8 cellular contexts compared by ENCODE assay signal in the genomic region with DNA sequence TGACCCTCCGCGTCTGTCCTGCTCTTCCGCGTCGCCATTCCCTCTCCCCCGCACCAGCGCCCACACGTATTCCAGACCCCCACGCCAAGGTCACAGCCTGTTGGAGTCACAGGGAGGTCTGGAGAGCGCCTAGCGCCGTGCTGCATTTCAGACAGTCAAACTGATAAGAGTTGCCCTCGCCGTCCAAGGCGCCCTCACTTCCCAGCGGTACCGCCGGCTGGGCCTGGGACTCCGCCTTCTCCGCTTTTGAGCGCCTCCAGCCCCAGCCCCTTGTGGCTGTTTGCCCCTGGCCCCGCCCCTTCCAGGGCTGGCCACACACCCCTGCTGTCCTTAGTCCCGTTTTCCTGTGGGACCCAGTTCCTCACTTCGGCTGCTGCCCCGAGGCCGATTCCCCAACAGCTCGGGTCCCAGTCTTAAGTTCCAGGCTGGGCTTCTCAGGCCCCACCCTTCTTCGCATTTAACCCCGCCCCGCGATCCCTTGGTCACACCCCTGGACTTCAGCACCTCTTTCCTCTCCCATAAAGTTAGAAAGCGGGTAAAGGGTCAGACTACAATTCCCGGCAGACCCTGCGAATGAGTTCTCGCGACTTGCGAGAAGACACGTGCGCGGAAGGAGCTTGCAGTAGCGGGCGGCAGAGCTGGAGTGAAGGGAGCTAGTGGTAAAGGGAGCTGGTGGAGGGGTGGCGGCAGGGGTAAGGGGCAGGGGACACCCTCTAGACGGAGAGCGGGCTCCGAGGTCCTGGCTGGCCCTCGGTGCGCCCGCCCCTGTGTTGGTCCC. TPM values are rescaled to one million over a fixed set of nuclear protein-coding genes. Genes with fewer than 3 reads are reported as not detected.
DNase-seq lines count a peak whose midpoint lies in the region; ATAC-seq and TF ChIP-seq lines count a peak whose summit lies in the region.

A gene (plus strand): TSS at position 612 of the 778 bp plus-strand sequence. CDS start 1,085 bp downstream, outside the sequence.

- H3K9ac ChIP-seq in mammary epithelial cell (ENCODE audit: insufficient read depth, low read length), result peak within 1 kb of the TSS; percentile 78
- peak within 1 kb of the TSS; percentile 90 to 93 (median 91) for H3K9ac ChIP-seq in skeletal muscle tissue (ENCODE audit: low read depth in 1 of 3, low read length in 3 of 3)

- intact Hi-C loops in mammary epithelial cell (cut with micrococcal nuclease), result loop anchor here (1.0 to 5.0 kb wide), 6 partner anchors 22 to 187 kb away; no protein-coding TSS in a partner anchor

- H3K9me3 ChIP-seq in WERI-Rb-1 (ENCODE audit: severe bottlenecking), result no peaks in the 10 kb centered on the region
- no peaks in the 10 kb centered on the region for H3K9me3 ChIP-seq in mammary epithelial cell (replicated peaks; ENCODE audit: insufficient read depth, low read length)
- no peaks in the 10 kb centered on the region for H3K9me3 ChIP-seq in iPS-18c (ENCODE audit: control insufficient read depth, insufficient read depth, low read length)
- H3K9me3 ChIP-seq in skeletal muscle tissue (ENCODE audit: control insufficient read depth in 3 of 3, low read length in 3 of 3), result no peaks in the 10 kb centered on the region

- no peaks in the 10 kb centered on the region for H4K20me1 ChIP-seq in mammary epithelial cell (ENCODE audit: insufficient read depth, low read length)

- BruUV-seq in mammary epithelial cell (replicated peaks; lab: Mats Ljungman, UMichigan), result no TSS peak

- H3K27me3 ChIP-seq in WERI-Rb-1 (ENCODE audit: insufficient read depth, low read depth, severe bottlenecking) (no peaks in the 10 kb centered on the region), mammary epithelial cell (ENCODE audit: insufficient read depth, low read length) (no peaks in the 10 kb centered on the region), skeletal muscle tissue (ENCODE audit: control insufficient read depth in 3 of 3, insufficient read depth in 3 of 3, low read length in 3 of 3) (peaks cover 0 to 3% (median 0%) of the 10 kb centered on the region in 3 donors)

- H3K27ac ChIP-seq in WERI-Rb-1, result peak within 1 kb of the TSS; percentile 86
- H3K27ac ChIP-seq in mammary epithelial cell (ENCODE audit: insufficient read depth, low read depth, low read length), result peak within 1 kb of the TSS; percentile 53
- H3K27ac ChIP-seq in skeletal muscle tissue (ENCODE audit: low read depth, low read length), result peak within 1 kb of the TSS; percentile 90

- H2AFZ ChIP-seq in mammary epithelial cell (ENCODE audit: low read depth, low read length), result peak within 1 kb of the TSS; percentile 92

- H3K4me3 ChIP-seq in WERI-Rb-1 (ENCODE audit: low read depth, low read length), result peak within 1 kb of the TSS; percentile 66
- H3K4me3 ChIP-seq in mammary epithelial cell (replicated peaks in 1 of 3; ENCODE audit: insufficient read depth in 1 of 3, low read depth in 2 of 3, low read length in 3 of 3), result peak within 1 kb of the TSS; percentile 57 to 71 (median 65)
- H3K4me3 ChIP-seq in iPS-18c (ENCODE audit: insufficient read depth, low read depth, low read length), result peak within 1 kb of the TSS; percentile 79
- peak within 1 kb of the TSS; percentile 79 to 92 (median 89) for H3K4me3 ChIP-seq in skeletal muscle tissue (ENCODE audit: low read length in 3 of 3)

- peak; percentile 99 for DNase-seq in ACHN
- peak; percentile 98 for DNase-seq in NCI-H2227 (lab: John Stamatoyannopoulos, UW; ENCODE audit: unreplicated experiment)
- DNase-seq in WERI-Rb-1, result peak; percentile 97
- DNase-seq in mammary epithelial cell, result peak; percentile 98

- in situ Hi-C loops in ACHN (cut with HindIII; ENCODE audit: low pct_ligation_motif_present, low pct_unique_long_range_greater_than_20kb, low sequenced_read_pairs), result no loop called here
- in situ Hi-C loops in mammary epithelial cell (cut with MboI; ENCODE audit: low sequenced_read_pairs in 2 of 2), result no loop called here

- dilution Hi-C loops in mammary epithelial cell (cut with HindIII; ENCODE audit: low sequenced_read_pairs), result no loop called here

- H3K4me2 ChIP-seq in mammary epithelial cell (ENCODE audit: insufficient read depth, low read depth, low read length), result peak within 1 kb of the TSS; percentile 90

- CTCF ChIA-PET in mammary epithelial cell (lab: Charles Lee; ENCODE audit: low non-redundant PET), result interaction anchor here (0.6 to 1.2 kb wide), 6 partner anchors 12 to 68 kb away, joined by 4 to 9 read pairs (median 5); no protein-coding TSS in a partner anchor

- 6% methylated on average over 27 of the region's 49 CpGs for WGBS in mammary epithelial cell (ENCODE audit: low coverage, missing lambda C conversion rate)

- peaks cover 17% of the 10 kb centered on the region for H3K79me2 ChIP-seq in mammary epithelial cell (ENCODE audit: insufficient read depth, low read length)

- ATAC-seq in GM18873 (IDR thresholded peaks at IDR 0.05; ENCODE audit: low FRiP score, unreplicated experiment), result peak; percentile 92
- ATAC-seq in HG03139 (IDR thresholded peaks at IDR 0.05; ENCODE audit: unreplicated experiment), result peak; percentile 93

- H3K4me1 ChIP-seq in mammary epithelial cell (ENCODE audit: insufficient read depth, low read length), result peaks cover 18% of the 10 kb centered on the region
- peaks cover 48 to 56% (median 51%) of the 10 kb centered on the region in 3 donors for H3K4me1 ChIP-seq in skeletal muscle tissue (ENCODE audit: control insufficient read depth in 3 of 3, insufficient read depth in 3 of 3, low read length in 3 of 3)

- 0 out of 2 replicates have a peak, but pooled peaks have one; percentile 4 for TF ChIP-seq CTCF in WERI-Rb-1 (IDR thresholded peaks at IDR 0.05; ENCODE audit: low read depth, low read length)
- TF ChIP-seq CTCF in mammary epithelial cell (conservative IDR thresholded peaks at IDR 0.05 in 1 of 2, IDR thresholded peaks at IDR 0.05 in 1 of 2; ENCODE audit: extremely low read depth in 1 of 2, insufficient read depth in 1 of 2, low read depth in 1 of 2, low read length in 2 of 2), result no peak

- H3K36me3 ChIP-seq in WERI-Rb-1 (no peaks in the 10 kb centered on the region), mammary epithelial cell (ENCODE audit: insufficient read depth, low read length) (no peaks in the 10 kb centered on the region), skeletal muscle tissue (ENCODE audit: control insufficient read depth in 3 of 3, insufficient read depth in 3 of 3, low read length in 3 of 3) (peaks cover 8 to 21% (median 9%) of the 10 kb centered on the region in 3 donors)

RNA-seq across cellular contexts. Expression of the gene that starts here (rescaled TPM):
- total RNA-seq in mammary epithelial cell (10 to 100 TPM; 37.8 to 50.1 TPM), skeletal muscle tissue (27.7 TPM)
- polyA plus RNA-seq in mammary epithelial cell, result 69.6 TPM
- 90.8 TPM for polyA minus RNA-seq in mammary epithelial cell

Comparison
In these comparisons a context has a peak if more than half of its experiments do, and no peak if none do; other contexts are left out.
1. Peak in every context shown above with its lines: DNase-seq, ATAC-seq, H3K4me3 ChIP-seq and H3K27ac ChIP-seq.